In the genomic region with DNA sequence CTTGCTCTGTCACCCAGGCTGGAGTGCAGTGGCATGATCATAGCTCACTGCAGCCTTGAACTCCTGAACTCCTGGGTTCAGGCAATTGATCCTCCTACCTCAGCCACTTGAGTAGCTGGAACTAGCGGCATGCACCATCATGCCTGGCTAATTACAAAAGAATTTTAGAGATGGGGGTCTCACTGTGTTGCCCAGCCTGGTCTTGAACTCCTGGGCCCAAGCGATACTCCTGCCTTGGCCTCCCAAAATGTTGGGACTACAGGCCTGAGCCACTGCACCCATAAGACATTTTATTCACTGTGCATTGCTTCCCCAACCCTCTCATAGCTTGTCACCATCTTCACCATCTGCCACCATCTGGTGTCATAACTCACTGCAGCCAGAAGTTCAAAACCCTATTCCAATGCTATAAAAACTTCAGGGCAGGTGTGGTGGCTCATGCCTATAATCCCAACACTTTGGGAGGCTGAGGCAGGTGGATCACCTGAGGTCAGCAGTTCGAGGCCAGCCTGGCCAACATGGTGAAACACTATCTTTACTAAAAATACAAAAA, we compare ENCODE assay signal across 19 cellular contexts.
DNase-seq lines count a peak whose midpoint lies in the region; ATAC-seq and TF ChIP-seq lines count a peak whose summit lies in the region.
"Had no signal": no experiment of that assay in that cellular context is flagged by ENCODE, and none has a peak within 500 bp of the region (broad histone marks: within the 10 kb centered on the region; RNA-seq: fewer than 3 reads in every experiment).

No MANE protein-coding gene starts in this region.

- H3K9me2 ChIP-seq in Loucy (replicated peaks; ENCODE audit: low read depth, low read length) (no peaks in the 10 kb centered on the region), PC-3 (replicated peaks; ENCODE audit: low read length) (no peaks in the 10 kb centered on the region)

- H3K27ac ChIP-seq in PC-3 (ENCODE audit: low read length) (no peak overlapping the region), suprapubic skin (peak overlapping the region; percentile 40)
- H3K27ac ChIP-seq: GM23248 had no signal

- H3K9me3 ChIP-seq in Loucy (ENCODE audit: insufficient read depth, low read depth, low read length) (no peaks in the 10 kb centered on the region), PC-3 (ENCODE audit: low read length) (no peaks in the 10 kb centered on the region), suprapubic skin (no peaks in the 10 kb centered on the region)

- no peak for TF ChIP-seq EP300 in suprapubic skin (IDR thresholded peaks at IDR 0.05)

- POLR2A ChIA-PET in PC-3 (lab: Charles Lee; ENCODE audit: unreplicated experiment): no interaction called here

- no peaks in the 10 kb centered on the region for H4K20me1 ChIP-seq in Loucy (ENCODE audit: insufficient read depth, low read length, poor library complexity, severe bottlenecking)
- no peaks in the 10 kb centered on the region for H4K20me1 ChIP-seq in PC-3 (ENCODE audit: low read length)

- H3K36me3 ChIP-seq in Loucy (ENCODE audit: insufficient read depth, low read length): no peaks in the 10 kb centered on the region
- no peaks in the 10 kb centered on the region for H3K36me3 ChIP-seq in PC-3 (ENCODE audit: low read depth, low read length)
- no peaks in the 10 kb centered on the region for H3K36me3 ChIP-seq in suprapubic skin

- no peaks in the 10 kb centered on the region for H3K4me1 ChIP-seq in Loucy (ENCODE audit: insufficient read depth, low read length, poor library complexity, severe bottlenecking)
- H3K4me1 ChIP-seq in PC-3 (ENCODE audit: insufficient read depth, low read length): peaks cover 39% of the 10 kb centered on the region
- H3K4me1 ChIP-seq in suprapubic skin: peaks cover 4% of the 10 kb centered on the region

- H3F3A ChIP-seq in Loucy (ENCODE audit: low read depth) (no peaks in the 10 kb centered on the region), PC-3 (ENCODE audit: low read length, unreplicated experiment) (no peaks in the 10 kb centered on the region)

- H2AFZ ChIP-seq in Loucy (ENCODE audit: low read length) (no peak overlapping the region), PC-3 (ENCODE audit: low read length) (no peak overlapping the region)
- H2AFZ ChIP-seq: GM23248 had no signal

- H3K79me2 ChIP-seq in Loucy (ENCODE audit: insufficient read depth, low read length) (no peaks in the 10 kb centered on the region), PC-3 (ENCODE audit: low read length) (no peaks in the 10 kb centered on the region)

- CTCF ChIA-PET in PC-3 (lab: Charles Lee): no interaction called here

- ATAC-seq in PC-3 (no peak), GM21717 (IDR thresholded peaks at IDR 0.05; ENCODE audit: unreplicated experiment) (no peak)

- H3K4me3 ChIP-seq in Loucy (ENCODE audit: low read length, poor library complexity, severe bottlenecking) (no peak overlapping the region), PC-3 (ENCODE audit: low read length) (no peak overlapping the region), suprapubic skin (no peak overlapping the region)
- H3K4me3 ChIP-seq: GM23248 had no signal

- WGBS in suprapubic skin: 90% methylated on average over 3 of the region's 3 CpGs

- TF ChIP-seq POLR2A in suprapubic skin (IDR thresholded peaks at IDR 0.05): no peak

- TF ChIP-seq CTCF in Loucy (conservative IDR thresholded peaks at IDR 0.05; ENCODE audit: low read length): peak; percentile 19; the same call in 1 of the 2 replicates
- TF ChIP-seq CTCF in PC-3 (conservative IDR thresholded peaks at IDR 0.05; ENCODE audit: low read depth, low read length): 0 out of 2 replicates have a peak, but pooled peaks have one; percentile 11
- no peak for TF ChIP-seq CTCF in suprapubic skin (IDR thresholded peaks at IDR 0.05)

- H3K27me3 ChIP-seq in Loucy (ENCODE audit: insufficient read depth, low read length, poor library complexity, severe bottlenecking) (no peaks in the 10 kb centered on the region), PC-3 (ENCODE audit: low read length) (no peaks in the 10 kb centered on the region), suprapubic skin (no peaks in the 10 kb centered on the region)

- DNase-seq in NCI-H524 (lab: John Stamatoyannopoulos, UW) (peak; percentile 46 to 70), NCI-H524 treated with DMSO at 0.1 percent for 48 hours (lab: John Stamatoyannopoulos, UW) (no peak), PC-3 (no peak), suprapubic skin (ENCODE audit: low spot score in 2 of 2) (no peak), T-helper 9 cell (no peak), middle frontal gyrus (ENCODE audit: extremely low spot score, low spot score) (no peak)
- DNase-seq: 8988T; CD8-positive, alpha-beta memory T cell; EL; GM23248; HCEC 1CT; KBM-7; NCI-H1436; NCI-H2081; NCI-H774; SHP77; T-helper 1 cell had no signal

- H3K9ac ChIP-seq in Loucy (ENCODE audit: low read depth, low read length, poor library complexity, severe bottlenecking) (no peak overlapping the region), PC-3 (ENCODE audit: low read length) (no peak overlapping the region)
- H3K9ac ChIP-seq: GM23248 had no signal

- intact Hi-C loops in PC-3 (cut with micrococcal nuclease): no loop called here

- no TSS peak for BruUV-seq in PC-3 (replicated peaks; lab: Mats Ljungman, UMichigan)

- H3K4me2 ChIP-seq in Loucy (ENCODE audit: low read depth, low read length, poor library complexity, severe bottlenecking) (no peak overlapping the region), PC-3 (ENCODE audit: low read length) (no peak overlapping the region)

Comparison
In these comparisons a context has a peak if more than half of its experiments do, and no peak if none do; other contexts are left out.
1. DNase-seq: peak in NCI-H524 (2 of 2); none in NCI-H524 treated with DMSO at 0.1 percent for 48 hours (single experiment), PC-3 (single experiment), suprapubic skin (0 of 2), T-helper 9 cell (single experiment) and middle frontal gyrus (single experiment).
2. CTCF ChIP-seq: peak in Loucy (single experiment) and PC-3 (single experiment); none in suprapubic skin (0 of 2).